11 cellular contexts compared by ENCODE assay signal in the genomic region with DNA sequence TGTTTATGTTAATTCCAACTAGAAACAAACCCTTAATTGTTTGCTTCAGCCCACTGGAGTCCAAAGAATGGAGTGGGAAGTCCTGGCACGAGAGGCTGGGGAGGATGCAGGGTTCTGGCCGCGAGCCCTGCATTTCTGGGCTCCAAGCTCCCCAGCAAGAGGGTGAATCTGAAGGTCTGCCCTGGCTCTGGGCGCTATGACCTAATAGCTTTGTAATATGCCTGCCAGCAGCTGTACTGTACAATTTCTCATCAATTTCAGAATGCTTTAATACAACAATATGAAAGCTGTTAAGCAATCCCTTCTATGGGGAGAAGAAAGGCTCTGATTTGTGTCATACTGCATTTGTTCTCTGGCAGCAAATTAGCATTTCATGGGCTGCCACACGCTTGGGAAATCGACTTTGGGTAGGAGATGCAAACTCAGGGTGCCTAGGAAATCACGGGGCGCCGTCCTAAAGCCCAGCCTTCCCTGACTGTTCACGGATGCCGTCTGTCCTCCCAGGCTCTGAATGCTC. TPM values are rescaled to one million over a fixed set of nuclear protein-coding genes. Genes with fewer than 3 reads are reported as not detected.
DNase-seq lines count a peak whose midpoint lies in the region; TF ChIP-seq lines count a peak whose summit lies in the region.
"Had no signal": no experiment of that assay in that cellular context is flagged by ENCODE, and none has a peak within 500 bp of the region (broad histone marks: within the 10 kb centered on the region; RNA-seq: fewer than 3 reads in every experiment).

No MANE protein-coding gene starts in this region.

- H3K27ac ChIP-seq in cingulate gyrus (ENCODE audit: low read depth, low read length) (peak overlapping the region; percentile 56), stomach (peak overlapping the region in 4 of 5 donors; percentile 38 to 76 (median 50))

- TF ChIP-seq EP300 in stomach (IDR thresholded peaks at IDR 0.05), result no peak

- no peak overlapping the region for H3K4me3 ChIP-seq in stomach

- peaks cover 37 to 97% (median 91%) of the 10 kb centered on the region in 4 donors for H3K36me3 ChIP-seq in stomach

- WGBS in stomach, 5 donors, result 64 to 81% (median 71%) methylated on average over 11 of the region's 11 CpGs

- peaks cover 0 to 6% (median 0%) of the 10 kb centered on the region in 4 donors for H3K9me3 ChIP-seq in stomach

- no peaks in the 10 kb centered on the region for H3K27me3 ChIP-seq in stomach

- H3K4me1 ChIP-seq in stomach, result peaks cover 0 to 21% (median 16%) of the 10 kb centered on the region in 4 donors

- intact Hi-C loops in stomach (cut with DNase I; ENCODE audit: low total_unique reads), result no loop called here

- TF ChIP-seq CTCF in stomach (IDR thresholded peaks at IDR 0.05), result no peak

- DNase-seq in GM03348 (ENCODE audit: low spot score) (peak; percentile 93), iris pigment epithelial cell (ENCODE audit: low read depth) (peak; percentile 64), stomach (no peak), HUDEP-2 (lab: John Stamatoyannopoulos, UW; ENCODE audit: unreplicated experiment in 76 of 76) (no peak), NCI-H2196 treated with DMSO at 0.1 percent for 48 hours (lab: John Stamatoyannopoulos, UW; ENCODE audit: unreplicated experiment) (no peak)
- no peak for DNase-seq in activated CD4-positive, alpha-beta T cell treated with anti-CD3 and anti-CD28 coated beads, Interleukin-2, amount 50 U/mL, for 48 hours
- no peak for DNase-seq in activated naive CD4-positive, alpha-beta T cell treated with anti-CD3 and anti-CD28 coated beads, Interleukin-2, amount 50 U/mL, for 16 hours
- DNase-seq: activated gamma-delta T cell; effector memory CD8-positive, alpha-beta T cell; RPMI8226 had no signal

- TF ChIP-seq POLR2A in stomach (IDR thresholded peaks at IDR 0.05), result no peak

RNA-seq across cellular contexts. Expression of gene NDEL1, which starts 43.8 kb away (rescaled TPM):
- total RNA-seq in stomach, result 100 to 1,000 TPM in 1 of 5 donors, 10 to 100 TPM in 4; 12.8 to 102 (median 63.8) TPM
- polyA plus RNA-seq in stomach, result 10 to 100 TPM; 17.6 to 31.9 (median 26.3) TPM

Comparison
In these comparisons a context has a peak if more than half of its experiments do, and no peak if none do; other contexts are left out.
1. DNase-seq: peak in GM03348 (single experiment) and iris pigment epithelial cell (single experiment); none in stomach (single experiment), activated CD4-positive, alpha-beta T cell treated with anti-CD3 and anti-CD28 coated beads, Interleukin-2, amount 50 U/mL, for 48 hours (0 of 2), HUDEP-2 (0 of 76), NCI-H2196 treated with DMSO at 0.1 percent for 48 hours (single experiment) and activated naive CD4-positive, alpha-beta T cell treated with anti-CD3 and anti-CD28 coated beads, Interleukin-2, amount 50 U/mL, for 16 hours (single experiment).